10 cellular contexts compared by ENCODE assay signal in the genomic region with DNA sequence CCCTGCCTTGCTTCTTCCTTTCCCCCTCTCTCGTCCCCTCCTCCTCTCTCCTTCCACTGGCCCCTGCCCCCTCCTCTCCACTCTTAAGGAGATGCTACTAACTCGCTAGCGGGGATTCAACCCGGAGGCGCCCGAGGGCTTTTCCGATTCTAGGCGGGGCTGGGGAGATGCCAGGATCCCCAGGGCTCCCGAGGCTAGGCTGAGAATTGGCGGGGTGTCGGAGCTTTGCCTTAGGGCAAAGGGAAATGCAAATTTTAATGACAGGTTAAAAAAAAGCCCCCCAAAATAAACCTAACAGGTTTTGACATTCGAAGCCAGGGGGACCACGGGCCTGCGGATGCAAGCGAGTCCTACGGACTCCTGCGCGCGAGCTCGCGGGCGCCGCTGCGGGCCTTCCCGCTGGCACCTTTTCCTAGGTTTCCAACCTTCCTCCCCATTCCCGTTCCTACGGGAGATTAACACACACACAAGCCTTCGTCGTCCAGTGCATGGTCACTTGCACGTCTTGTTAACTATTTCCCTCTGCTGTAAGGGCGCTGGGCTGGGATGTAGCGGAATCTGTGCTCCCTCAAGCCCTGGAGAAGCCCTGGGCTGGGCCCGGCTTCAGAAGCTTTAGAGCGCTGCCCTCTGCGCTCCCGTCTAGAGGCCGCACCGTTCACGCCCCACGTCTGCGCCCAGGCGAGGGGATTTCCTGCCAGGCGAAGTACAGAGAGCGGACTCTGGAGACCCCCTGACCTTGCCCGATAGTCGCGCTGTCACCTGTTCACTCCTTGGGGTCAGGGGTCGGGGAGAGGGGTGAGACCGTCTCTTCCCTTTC. TPM values are rescaled to one million over a fixed set of nuclear protein-coding genes. Genes with fewer than 3 reads are reported as not detected.
A peak's percentile ranks its signal among the peaks of the same experiment; 100 is the strongest.
DNase-seq lines count a peak whose midpoint lies in the region; ATAC-seq and TF ChIP-seq lines count a peak whose summit lies in the region.
"Had no signal": no experiment of that assay in that cellular context is flagged by ENCODE, and none has a peak within 500 bp of the region (broad histone marks: within the 10 kb centered on the region; RNA-seq: fewer than 3 reads in every experiment).

No MANE protein-coding gene starts in this region.

- H3K36me3 ChIP-seq in heart left ventricle (no peaks in the 10 kb centered on the region), NT2/D1 (ENCODE audit: insufficient read depth, insufficient read length, low read length) (no peaks in the 10 kb centered on the region), thoracic aorta (no peaks in the 10 kb centered on the region)

- TF ChIP-seq POLR2A in heart left ventricle (IDR thresholded peaks at IDR 0.05): no peak

- no peak overlapping the region for H3K27ac ChIP-seq in heart left ventricle
- H3K27ac ChIP-seq in thoracic aorta: no peak overlapping the region

- H3K27me3 ChIP-seq in heart left ventricle: peaks cover 56 to 100% (median 97%) of the 10 kb centered on the region in 9 donors
- H3K27me3 ChIP-seq in NT2/D1 (ENCODE audit: insufficient read depth, insufficient read length): peaks cover 98% of the 10 kb centered on the region
- H3K27me3 ChIP-seq in thoracic aorta (replicated peaks; ENCODE audit: insufficient read depth): peaks cover 22% of the 10 kb centered on the region

- ATAC-seq in heart left ventricle: no peak
- no peak for ATAC-seq in Right ventricle myocardium superior (ENCODE audit: poor library complexity)
- no peak for ATAC-seq in thoracic aorta (ENCODE audit: insufficient number of reproducible peaks, low FRiP score, low read depth)
- no peak for ATAC-seq in left colon
- ATAC-seq in GM21825 (IDR thresholded peaks at IDR 0.05; ENCODE audit: unreplicated experiment): no peak

- 3 to 7% (median 5%) methylated on average over 31 to 49 of the region's 49 CpGs for WGBS in heart left ventricle, 4 donors

- TF ChIP-seq CTCF in heart left ventricle (IDR thresholded peaks at IDR 0.05): no peak
- TF ChIP-seq CTCF in thoracic aorta (IDR thresholded peaks at IDR 0.05): no peak

- H3K4me3 ChIP-seq in heart left ventricle: peak overlapping the region in 10 of 12 donors; percentile 2 to 62 (median 48)
- peak overlapping the region; percentile 23 for H3K4me3 ChIP-seq in NT2/D1 (ENCODE audit: insufficient read length, low read depth)
- peak overlapping the region; percentile 28; the same call in 1 of the 2 replicates for H3K4me3 ChIP-seq in iPS-18c (ENCODE audit: insufficient read depth, low read depth, low read length)
- peak overlapping the region; percentile 65 for H3K4me3 ChIP-seq in thoracic aorta

- intact Hi-C loops in heart left ventricle (cut with DNase I): no loop called here
- intact Hi-C loops in Right ventricle myocardium superior (cut with DNase I): no loop called here
- intact Hi-C loops in left colon (cut with DNase I, micrococcal nuclease): no loop called here

- H3K4me1 ChIP-seq in heart left ventricle: peaks cover 2 to 35% (median 17%) of the 10 kb centered on the region in 12 donors
- H3K4me1 ChIP-seq in NT2/D1 (ENCODE audit: insufficient read depth, insufficient read length): peaks cover 14% of the 10 kb centered on the region
- peaks cover 17 to 32% of the 10 kb centered on the region in 2 donors for H3K4me1 ChIP-seq in thoracic aorta (ENCODE audit: control insufficient read depth in 1 of 2, low read depth in 2 of 2)

- H3K9ac ChIP-seq in NT2/D1 (ENCODE audit: insufficient read length, low read depth): no peak overlapping the region

- DNase-seq in heart left ventricle: no peak
- DNase-seq in Right ventricle myocardium superior: no peak
- DNase-seq in NT2/D1 (ENCODE audit: low read depth, low spot score): peak; percentile 32
- no peak for DNase-seq in thoracic aorta (ENCODE audit: low spot score)
- DNase-seq in left colon: no peak
- no peak for DNase-seq in AG20443 (ENCODE audit: low spot score)
- DNase-seq: Calu3, NCI-H526 treated with DMSO at 0.1 percent for 48 hours had no signal

- H3K9me3 ChIP-seq in heart left ventricle (no peaks in the 10 kb centered on the region), NT2/D1 (ENCODE audit: insufficient read depth, low read length) (no peaks in the 10 kb centered on the region), iPS-18c (ENCODE audit: control insufficient read depth, insufficient read depth, low read length) (peaks cover 11% of the 10 kb centered on the region), thoracic aorta (no peaks in the 10 kb centered on the region)

RNA-seq across cellular contexts. Expression of a gene that starts 0.7 kb away (rescaled TPM):
- total RNA-seq in heart left ventricle: under 1 TPM in 7 of 9 donors, not detected in 2; 0.05 to 0.24 (median 0.11) TPM
- polyA plus RNA-seq in heart left ventricle: under 1 TPM in 1 of 2 donors, not detected in 1; 0.03 TPM
- total RNA-seq in Right ventricle myocardium superior: 0.03 TPM
- not detected for total RNA-seq in thoracic aorta
- not detected for total RNA-seq in left colon
- total RNA-seq: Calu3 had no signal
